Comparison of ENCODE assay signal across 18 cellular contexts in genomic region chr15:57634290-57634689, GRCh38. TPM values are rescaled to one million over a fixed set of nuclear protein-coding genes. Genes with fewer than 3 reads are reported as not detected.
"Had no signal": no experiment of that assay in that cellular context is flagged by ENCODE, and none has a peak within 500 bp of the region (broad histone marks: within the 10 kb centered on the region; RNA-seq: fewer than 3 reads in every experiment).

No MANE protein-coding gene starts in this region.

- H3K27ac ChIP-seq: brain microvascular endothelial cell, suprapubic skin had no signal

- DNase-seq: activated CD4-positive, alpha-beta T cell treated with anti-CD3 and anti-CD28 coated beads, Interleukin-2, amount 10 ng/mL, durations not matched to agents 7 days and 5 days; activated CD8-positive, alpha-beta memory T cell treated with anti-CD3 and anti-CD28 coated beads, Interleukin-2, amount 50 U/mL, for 48 hours; activated gamma-delta T cell treated with Interleukin-2 at 50 U/mL for 16 hours; activated naive CD8-positive, alpha-beta T cell treated with anti-CD3 and anti-CD28 coated beads for 36 hours; brain microvascular endothelial cell; cortex of kidney; effector CD8-positive, alpha-beta T cell; islet precursor cell; naive thymus-derived CD4-positive, alpha-beta T cell; pancreas; small intestine; stimulated activated CD4-positive, alpha-beta T cell treated with anti-CD3 and anti-CD28 coated beads, Interleukin-4, amount 100 ng/mL, for 4 hours; stimulated activated CD8-positive, alpha-beta memory T cell treated with anti-CD3 and anti-CD28 coated beads, Interleukin-4, amount 100 ng/mL, for 48 hours; stimulated activated naive CD8-positive, alpha-beta T cell treated with anti-CD3 and anti-CD28 coated beads, Interleukin-15, Interleukin-2, amounts not matched to agents 100 U/mL and 50 U/mL, for 24 hours; T-helper 2 cell had no signal

- H3K36me3 Mint-ChIP-seq: activated naive CD8-positive, alpha-beta T cell treated with anti-CD3 and anti-CD28 coated beads for 36 hours; type B pancreatic cell had no signal

- ATAC-seq: naive thymus-derived CD4-positive, alpha-beta T cell; stimulated activated naive CD8-positive, alpha-beta T cell treated with anti-CD3 and anti-CD28 coated beads, Interleukin-15, Interleukin-2, amounts not matched to agents 100 U/mL and 50 U/mL, for 24 hours had no signal

- H3K4me1 Mint-ChIP-seq: activated CD4-positive, alpha-beta T cell treated with anti-CD3 and anti-CD28 coated beads, Interleukin-2, amount 10 ng/mL, durations not matched to agents 7 days and 5 days; activated naive CD8-positive, alpha-beta T cell treated with anti-CD3 and anti-CD28 coated beads for 36 hours had no signal

- H3K27me3 ChIP-seq: brain microvascular endothelial cell, pancreas, suprapubic skin had no signal

- H3K4me3 ChIP-seq: pancreas, suprapubic skin had no signal

- H3K27ac Mint-ChIP-seq: activated CD4-positive, alpha-beta T cell treated with anti-CD3 and anti-CD28 coated beads, Interleukin-2, amount 10 ng/mL, durations not matched to agents 7 days and 5 days; activated naive CD8-positive, alpha-beta T cell treated with anti-CD3 and anti-CD28 coated beads for 36 hours; type B pancreatic cell had no signal

- H3K36me3 ChIP-seq: brain microvascular endothelial cell had no signal

- H3K4me3 Mint-ChIP-seq: activated CD4-positive, alpha-beta T cell treated with anti-CD3 and anti-CD28 coated beads, Interleukin-2, amount 10 ng/mL, durations not matched to agents 7 days and 5 days; activated naive CD8-positive, alpha-beta T cell treated with anti-CD3 and anti-CD28 coated beads for 36 hours; naive thymus-derived CD4-positive, alpha-beta T cell; type B pancreatic cell had no signal

- H3K9me3 Mint-ChIP-seq: activated CD4-positive, alpha-beta T cell treated with anti-CD3 and anti-CD28 coated beads, Interleukin-2, amount 10 ng/mL, durations not matched to agents 7 days and 5 days; activated naive CD8-positive, alpha-beta T cell treated with anti-CD3 and anti-CD28 coated beads for 36 hours; naive thymus-derived CD4-positive, alpha-beta T cell; type B pancreatic cell had no signal

- H3K9me3 ChIP-seq: pancreas, suprapubic skin had no signal

RNA-seq across cellular contexts. Expression of gene MYZAP, which starts 42.6 kb away (rescaled TPM):
- total RNA-seq: activated CD4-positive, alpha-beta T cell treated with anti-CD3 and anti-CD28 coated beads, Interleukin-2, amount 10 ng/mL, durations not matched to agents 7 days and 5 days; activated naive CD8-positive, alpha-beta T cell treated with anti-CD3 and anti-CD28 coated beads for 36 hours had no signal
- polyA plus RNA-seq: fibroblast of lung had no signal
